Comparison of ENCODE assay signal across 9 cellular contexts in genomic region chr5:179697543-179697942, GRCh38. TPM values are rescaled to one million over a fixed set of nuclear protein-coding genes. Genes with fewer than 3 reads are reported as not detected.
DNase-seq lines count a peak whose midpoint lies in the region; ATAC-seq, FAIRE-seq and TF ChIP-seq lines count a peak whose summit lies in the region.
"Not testable (repeated sequence)": the region's sequence is repeated elsewhere in the genome, so short reads cannot be mapped to it uniquely, and the experiment has no call there.
"Had no signal": no experiment of that assay in that cellular context is flagged by ENCODE, and none has a peak within 500 bp of the region (broad histone marks: within the 10 kb centered on the region; RNA-seq: fewer than 3 reads in every experiment).

No MANE protein-coding gene starts in this region.

- not testable (repeated sequence) for TF ChIP-seq CTCF in WI38 (IDR thresholded peaks at IDR 0.05; ENCODE audit: low read depth, low read length); astrocyte of the cerebellum (IDR thresholded peaks at IDR 0.05; ENCODE audit: low read depth, low read length, missing control alignments); epithelial cell of proximal tubule (conservative IDR thresholded peaks at IDR 0.05; ENCODE audit: low read depth, low read length); HepG2 (CRISPR knock-in tag; IDR thresholded peaks at IDR 0.05); osteoblast (IDR thresholded peaks at IDR 0.05; ENCODE audit: extremely low read depth, low read depth, low read length); suprapubic skin (IDR thresholded peaks at IDR 0.05)

- POLR2A ChIA-PET in HepG2 (lab: Yijun Ruan, JAX), result interaction anchor here (1.1 to 2.8 kb wide), 4 partner anchors 17 to 74 kb away, joined by 3 to 31 read pairs (median 6); partner anchors contain the start of genes CBY3 and HNRNPH1

- ATAC-seq in HepG2, result not testable (repeated sequence)

- CTCF ChIA-PET in HepG2 (lab: Yijun Ruan, JAX; ENCODE audit: low intra/inter-chr PET ratio, low total read pairs), result not testable (repeated sequence)

- H3K9ac ChIP-seq in BLaER1 treated with 17β-estradiol and CSF1 and Interleukin-3, amounts not matched to agents 10 nM and 100 nM, result peak overlapping the region; percentile 88 to 100 (median 100)
- peak overlapping the region; percentile 93 for H3K9ac ChIP-seq in HepG2 (ENCODE audit: insufficient read depth, low read depth, low read length)

- not testable (repeated sequence) for H3K27me3 ChIP-seq in BLaER1 treated with 17β-estradiol and CSF1 and Interleukin-3, amounts not matched to agents 10 nM and 100 nM; HepG2 (ENCODE audit: control insufficient read depth in 1 of 2, insufficient read depth in 2 of 2, low read length in 2 of 2); osteoblast (ENCODE audit: insufficient read depth, low read length); suprapubic skin

- FAIRE-seq in HepG2 (lab: Jason Lieb, UNC), result not testable (repeated sequence)

- not testable (repeated sequence) for BruUV-seq in HepG2 (replicated peaks; lab: Mats Ljungman, UMichigan)

- TF ChIP-seq POLR2A in HepG2 (IDR thresholded peaks at IDR 0.05; ENCODE audit: insufficient read depth in 1 of 2, low read depth in 2 of 2, low read length in 2 of 2); suprapubic skin (IDR thresholded peaks at IDR 0.05): not testable (repeated sequence)

- H2AFZ ChIP-seq in HepG2 (ENCODE audit: low read length), result not testable (repeated sequence)
- peak overlapping the region; percentile 67 for H2AFZ ChIP-seq in osteoblast (ENCODE audit: low read length)

- not testable (repeated sequence) for DNase-seq in Jurkat, Clone E6-1 (ENCODE audit: low read depth, low spot score); astrocyte of the cerebellum (ENCODE audit: low read depth); epithelial cell of proximal tubule (ENCODE audit: low read depth); HepG2 (ENCODE audit: low spot score); osteoblast (ENCODE audit: insufficient read length, low spot score, missing footprints); suprapubic skin (ENCODE audit: low spot score in 2 of 2)

- in situ Hi-C loops in astrocyte of the cerebellum (cut with HindIII; ENCODE audit: low sequenced_read_pairs); HepG2 (cut with HindIII; ENCODE audit: extremely low pct_ligation_motif_present, low pct_unique_long_range_greater_than_20kb): not testable (repeated sequence)

- not testable (repeated sequence) for TF ChIP-seq EP300 in HepG2 (IDR thresholded peaks at IDR 0.05; ENCODE audit: low read depth in 2 of 2, low read length in 2 of 2); HepG2 (CRISPR knock-in tag; IDR thresholded peaks at IDR 0.05; ENCODE audit: borderline replicate concordance); suprapubic skin (IDR thresholded peaks at IDR 0.05)

- 88% methylated on average over 15 of the region's 15 CpGs for WGBS in HepG2 (ENCODE audit: low lambda C conversion rate)
- 93% methylated on average over 15 of the region's 15 CpGs for WGBS in suprapubic skin

- H4K20me1 ChIP-seq in BLaER1 treated with 17β-estradiol and CSF1 and Interleukin-3, amounts not matched to agents 10 nM and 100 nM, result peaks cover 19 to 37% (median 32%) of the 10 kb centered on the region in 11 experiments; a peak in 20 of 22 replicates
- H4K20me1 ChIP-seq in HepG2 (ENCODE audit: insufficient read depth, low read length) (peaks cover 23% of the 10 kb centered on the region), osteoblast (ENCODE audit: insufficient read depth, low read length) (peaks cover 25% of the 10 kb centered on the region)

- H3K36me3 ChIP-seq in BLaER1 treated with 17β-estradiol and CSF1 and Interleukin-3, amounts not matched to agents 10 nM and 100 nM, result peaks cover 5 to 21% (median 16%) of the 10 kb centered on the region in 11 experiments; a peak in 20 of 22 replicates
- H3K36me3 ChIP-seq in HepG2 (replicated peaks in 1 of 2; ENCODE audit: control insufficient read depth in 1 of 2, insufficient read depth in 2 of 2, low read length in 2 of 2); osteoblast (ENCODE audit: insufficient read depth, low read length); suprapubic skin: not testable (repeated sequence)

- H3K79me2 ChIP-seq in HepG2 (ENCODE audit: insufficient read depth, low read length), result peaks cover 42% of the 10 kb centered on the region
- peaks cover 40% of the 10 kb centered on the region for H3K79me2 ChIP-seq in osteoblast (ENCODE audit: insufficient read depth, low read length)

- TF ChIP-seq RAD21 in HepG2 (CRISPR knock-in tag; IDR thresholded peaks at IDR 0.05), result not testable (repeated sequence)

- H3K4me1 ChIP-seq in BLaER1 treated with 17β-estradiol and CSF1 and Interleukin-3, amounts not matched to agents 10 nM and 100 nM, result peaks cover 29 to 54% (median 39%) of the 10 kb centered on the region in 10 experiments
- peaks cover 45% of the 10 kb centered on the region for H3K4me1 ChIP-seq in HepG2 (ENCODE audit: insufficient read depth, low read length)
- not testable (repeated sequence) for H3K4me1 ChIP-seq in osteoblast (ENCODE audit: insufficient read depth, low read length)
- peaks cover 40% of the 10 kb centered on the region for H3K4me1 ChIP-seq in suprapubic skin

- H3K4me2 ChIP-seq in BLaER1 treated with 17β-estradiol and CSF1 and Interleukin-3, amounts not matched to agents 10 nM and 100 nM, result peak overlapping the region; percentile 65 to 87 (median 79)
- H3K4me2 ChIP-seq in HepG2 (ENCODE audit: low read depth, low read length), result peak overlapping the region; percentile 88
- peak overlapping the region; percentile 78 for H3K4me2 ChIP-seq in osteoblast (ENCODE audit: insufficient read depth, low read length)

- peak overlapping the region; percentile 88 to 100 (median 99) for H3K27ac ChIP-seq in BLaER1 treated with 17β-estradiol and CSF1 and Interleukin-3, amounts not matched to agents 10 nM and 100 nM
- H3K27ac ChIP-seq in HepG2 (ENCODE audit: extremely low read length, insufficient read depth, low read length) (peak overlapping the region; percentile 96), osteoblast (ENCODE audit: low read depth, low read length) (peak overlapping the region; percentile 87), suprapubic skin (peak overlapping the region; percentile 99)

- intact Hi-C loops in HepG2 (cut with micrococcal nuclease; ENCODE audit: unreplicated experiment), result loop anchor here (5.0 kb wide), 1 partner anchor 75 kb away; the partner anchor contains the start of gene HNRNPH1

- H3K9me3 ChIP-seq in BLaER1 treated with 17β-estradiol and CSF1 and Interleukin-3, amounts not matched to agents 10 nM and 100 nM (replicated peaks in 1 of 11); HepG2 (ENCODE audit: low read length); osteoblast (ENCODE audit: low read depth, low read length); suprapubic skin: not testable (repeated sequence)

- peak overlapping the region; percentile 64 to 99 (median 78) for H3K4me3 ChIP-seq in BLaER1 treated with 17β-estradiol and CSF1 and Interleukin-3, amounts not matched to agents 10 nM and 100 nM
- peak overlapping the region; percentile 83 for H3K4me3 ChIP-seq in Jurkat, Clone E6-1 (ENCODE audit: low read length)
- H3K4me3 ChIP-seq in WI38 (ENCODE audit: low read depth, low read length), result peak overlapping the region; percentile 72
- H3K4me3 ChIP-seq in astrocyte of the cerebellum (ENCODE audit: low read depth, low read length), result peak overlapping the region; percentile 76
- H3K4me3 ChIP-seq in epithelial cell of proximal tubule (ENCODE audit: low read depth, low read length), result peak overlapping the region; percentile 77
- peak overlapping the region; percentile 64 to 86 (median 71); a peak in 5 of 6 replicates for H3K4me3 ChIP-seq in HepG2 (replicated peaks in 1 of 3; ENCODE audit: insufficient read depth in 1 of 3, low read depth in 2 of 3, low read length in 3 of 3)
- peak overlapping the region; percentile 87 for H3K4me3 ChIP-seq in osteoblast (ENCODE audit: insufficient read depth, low read length)
- H3K4me3 ChIP-seq in suprapubic skin, result peak overlapping the region; percentile 92

RNA-seq across cellular contexts. Expression of gene CANX, which starts 1.2 kb away (rescaled TPM):
- polyA plus RNA-seq in Jurkat, Clone E6-1 (2012; ENCODE audit: insufficient read depth, insufficient read length), result 192 TPM
- total RNA-seq in epithelial cell of proximal tubule (390 and 467 TPM in 2 replicates), HepG2 (2016; rRNA removed; fragmentation: Illumina TruSeq; extraction: Trizol) (438 and 680 TPM in 2 replicates), osteoblast (689 and 698 TPM in 2 replicates), suprapubic skin (100 to 1,000 TPM; 185 to 282 (median 240) TPM)
- total RNA-seq in HepG2 (2016; cell fraction: cytosol; rRNA removed; fragmentation: Illumina TruSeq; extraction: Trizol; ENCODE audit: low read depth), result 100 and 107 TPM in 2 replicates
- total RNA-seq in HepG2 (2016; cell fraction: insoluble cytoplasmic fraction; rRNA removed; fragmentation: Illumina TruSeq; extraction: Trizol), result 421 and 674 TPM in 2 replicates
- 148 and 188 TPM in 2 replicates for total RNA-seq in HepG2 (2016; cell fraction: membrane; rRNA removed; fragmentation: Illumina TruSeq; extraction: Trizol)
- total RNA-seq in HepG2 (2016; cell fraction: nucleus; rRNA removed; fragmentation: Illumina TruSeq; extraction: Trizol), result 471 and 534 TPM in 2 replicates
- 477 and 480 TPM in 2 replicates for polyA plus RNA-seq in HepG2 (2011; rRNA removed)
- polyA plus RNA-seq in HepG2 (2011; cell fraction: cytosol; rRNA removed), result 184 and 191 TPM in 2 replicates
- 51.4 and 85.1 TPM in 2 replicates for polyA plus RNA-seq in HepG2 (2011; cell fraction: nucleus; rRNA removed)
- polyA plus RNA-seq in HepG2 (2012), result 598 and 627 TPM in 2 replicates
- 17.9 and 20.7 TPM in 2 replicates for polyA plus RNA-seq in HepG2 (2016; cell fraction: cytosol; fragmentation: Illumina TruSeq; extraction: Trizol; ENCODE audit: low read depth)
- 280 and 284 TPM in 2 replicates for polyA plus RNA-seq in HepG2 (2016; cell fraction: insoluble cytoplasmic fraction; fragmentation: Illumina TruSeq; extraction: Trizol; ENCODE audit: low read depth)
- polyA plus RNA-seq in HepG2 (2016; cell fraction: membrane; fragmentation: Illumina TruSeq; extraction: Trizol; ENCODE audit: low read depth), result 61.6 and 80.1 TPM in 2 replicates
- 489 and 507 TPM in 2 replicates for polyA plus RNA-seq in HepG2 (2016; cell fraction: nucleus; fragmentation: Illumina TruSeq; extraction: Trizol; ENCODE audit: insufficient read depth, low read depth)
- 2,329 and 2,779 TPM in 2 replicates for polyA minus RNA-seq in HepG2 (2011; rRNA and poly(A)+ RNA removed; ENCODE audit: low replicate concordance)
- polyA minus RNA-seq in HepG2 (2011; cell fraction: cytosol; rRNA and poly(A)+ RNA removed), result 523 and 799 TPM in 2 replicates
- polyA minus RNA-seq in HepG2 (2011; cell fraction: nucleus; rRNA and poly(A)+ RNA removed), result 208 and 359 TPM in 2 replicates

RNA-seq across cellular contexts. Expression of gene CBY3, which starts 16.7 kb away (rescaled TPM):
- polyA plus RNA-seq in Jurkat, Clone E6-1 (2012; ENCODE audit: insufficient read depth, insufficient read length), result not detected
- total RNA-seq in epithelial cell of proximal tubule (not detected in 2 replicates), HepG2 (2016; rRNA removed; fragmentation: Illumina TruSeq; extraction: Trizol) (not detected in 2 replicates), osteoblast (not detected in 2 replicates), suprapubic skin (not detected)
- not detected in 2 replicates for total RNA-seq in HepG2 (2016; cell fraction: cytosol; rRNA removed; fragmentation: Illumina TruSeq; extraction: Trizol; ENCODE audit: low read depth)
- total RNA-seq in HepG2 (2016; cell fraction: insoluble cytoplasmic fraction; rRNA removed; fragmentation: Illumina TruSeq; extraction: Trizol), result not detected in 2 replicates
- not detected in 2 replicates for total RNA-seq in HepG2 (2016; cell fraction: membrane; rRNA removed; fragmentation: Illumina TruSeq; extraction: Trizol)
- not detected in 2 replicates for total RNA-seq in HepG2 (2016; cell fraction: nucleus; rRNA removed; fragmentation: Illumina TruSeq; extraction: Trizol)
- polyA plus RNA-seq in HepG2 (2011; rRNA removed), result not detected in 2 replicates
- not detected in 2 replicates for polyA plus RNA-seq in HepG2 (2011; cell fraction: cytosol; rRNA removed)
- polyA plus RNA-seq in HepG2 (2011; cell fraction: nucleus; rRNA removed), result not detected in 2 replicates
- not detected in 2 replicates for polyA plus RNA-seq in HepG2 (2012)
- not detected in 2 replicates for polyA plus RNA-seq in HepG2 (2016; cell fraction: cytosol; fragmentation: Illumina TruSeq; extraction: Trizol; ENCODE audit: low read depth)
- polyA plus RNA-seq in HepG2 (2016; cell fraction: insoluble cytoplasmic fraction; fragmentation: Illumina TruSeq; extraction: Trizol; ENCODE audit: low read depth), result not detected in 2 replicates
- polyA plus RNA-seq in HepG2 (2016; cell fraction: membrane; fragmentation: Illumina TruSeq; extraction: Trizol; ENCODE audit: low read depth), result not detected in 2 replicates
- not detected in 2 replicates for polyA plus RNA-seq in HepG2 (2016; cell fraction: nucleus; fragmentation: Illumina TruSeq; extraction: Trizol; ENCODE audit: insufficient read depth, low read depth)
- polyA minus RNA-seq in HepG2 (2011; rRNA and poly(A)+ RNA removed; ENCODE audit: low replicate concordance), result not detected in 2 replicates
- not detected in 2 replicates for polyA minus RNA-seq in HepG2 (2011; cell fraction: cytosol; rRNA and poly(A)+ RNA removed)
- not detected in 2 replicates for polyA minus RNA-seq in HepG2 (2011; cell fraction: nucleus; rRNA and poly(A)+ RNA removed)
- total RNA-seq: dermis blood vessel endothelial cell had no signal

RNA-seq across cellular contexts. Expression of gene MAML1, which starts 35.1 kb away (rescaled TPM):
- 24.4 TPM for polyA plus RNA-seq in Jurkat, Clone E6-1 (2012; ENCODE audit: insufficient read depth, insufficient read length)
- 11.8 and 24.3 TPM in 2 replicates for total RNA-seq in epithelial cell of proximal tubule
- 10.0 and 12.1 TPM in 2 replicates for total RNA-seq in HepG2 (2016; rRNA removed; fragmentation: Illumina TruSeq; extraction: Trizol)
- total RNA-seq in HepG2 (2016; cell fraction: cytosol; rRNA removed; fragmentation: Illumina TruSeq; extraction: Trizol; ENCODE audit: low read depth), result 2.6 and 4.2 TPM in 2 replicates
- 9.9 and 10.9 TPM in 2 replicates for total RNA-seq in HepG2 (2016; cell fraction: insoluble cytoplasmic fraction; rRNA removed; fragmentation: Illumina TruSeq; extraction: Trizol)
- total RNA-seq in HepG2 (2016; cell fraction: membrane; rRNA removed; fragmentation: Illumina TruSeq; extraction: Trizol), result 7.3 and 7.7 TPM in 2 replicates
- total RNA-seq in HepG2 (2016; cell fraction: nucleus; rRNA removed; fragmentation: Illumina TruSeq; extraction: Trizol), result 11.4 and 13.3 TPM in 2 replicates
- polyA plus RNA-seq in HepG2 (2011; rRNA removed), result 9.5 and 10.8 TPM in 2 replicates
- polyA plus RNA-seq in HepG2 (2011; cell fraction: cytosol; rRNA removed), result 4.7 and 5.1 TPM in 2 replicates
- polyA plus RNA-seq in HepG2 (2011; cell fraction: nucleus; rRNA removed), result 13.9 and 19.7 TPM in 2 replicates
- polyA plus RNA-seq in HepG2 (2012), result 14.7 and 16.0 TPM in 2 replicates
- polyA plus RNA-seq in HepG2 (2016; cell fraction: cytosol; fragmentation: Illumina TruSeq; extraction: Trizol; ENCODE audit: low read depth), result 0.51 and 0.53 TPM in 2 replicates
- 13.3 and 16.9 TPM in 2 replicates for polyA plus RNA-seq in HepG2 (2016; cell fraction: insoluble cytoplasmic fraction; fragmentation: Illumina TruSeq; extraction: Trizol; ENCODE audit: low read depth)
- polyA plus RNA-seq in HepG2 (2016; cell fraction: membrane; fragmentation: Illumina TruSeq; extraction: Trizol; ENCODE audit: low read depth), result 3.4 and 3.7 TPM in 2 replicates
- 17.9 and 20.0 TPM in 2 replicates for polyA plus RNA-seq in HepG2 (2016; cell fraction: nucleus; fragmentation: Illumina TruSeq; extraction: Trizol; ENCODE audit: insufficient read depth, low read depth)
- polyA minus RNA-seq in HepG2 (2011; rRNA and poly(A)+ RNA removed; ENCODE audit: low replicate concordance), result 10.5 TPM in 2 replicates
- polyA minus RNA-seq in HepG2 (2011; cell fraction: cytosol; rRNA and poly(A)+ RNA removed), result 7.9 and 8.1 TPM in 2 replicates
- polyA minus RNA-seq in HepG2 (2011; cell fraction: nucleus; rRNA and poly(A)+ RNA removed), result 12.1 and 12.2 TPM in 2 replicates
- total RNA-seq in osteoblast, result 12.4 and 14.1 TPM in 2 replicates
- total RNA-seq in suprapubic skin, result 10 to 100 TPM; 26.5 to 45.0 (median 38.6) TPM
